9 cellular contexts compared by ENCODE assay signal in genomic region chr18:10122116-10122515, GRCh38.
A peak's percentile ranks its signal among the peaks of the same experiment; 100 is the strongest.
DNase-seq lines count a peak whose midpoint lies in the region; ATAC-seq, FAIRE-seq and TF ChIP-seq lines count a peak whose summit lies in the region.
"Had no signal": no experiment of that assay in that cellular context is flagged by ENCODE, and none has a peak within 500 bp of the region (broad histone marks: within the 10 kb centered on the region; RNA-seq: fewer than 3 reads in every experiment).

No MANE protein-coding gene starts in this region.

- no peak for TF ChIP-seq CTCF in brain microvascular endothelial cell (IDR thresholded peaks at IDR 0.05; ENCODE audit: low read depth, low read length, missing control alignments)
- no peak for TF ChIP-seq CTCF in mucosa of descending colon (IDR thresholded peaks at IDR 0.05)

- H3K27ac ChIP-seq in brain microvascular endothelial cell: no peak overlapping the region

- H3K27me3 ChIP-seq in brain microvascular endothelial cell (replicated peaks): no peaks in the 10 kb centered on the region

- no peak for TF ChIP-seq POLR2A in GM12891 (IDR thresholded peaks at IDR 0.05; ENCODE audit: low read depth, low read length)

- H3K9me3 Mint-ChIP-seq in activated CD4-positive, alpha-beta T cell treated with anti-CD3 and anti-CD28 coated beads, Interleukin-2, amount 10 ng/mL, durations not matched to agents 24 days and 14 days: peaks cover 3% of the 10 kb centered on the region
- H3K9me3 Mint-ChIP-seq: activated CD4-positive, alpha-beta memory T cell treated with anti-CD3 and anti-CD28 coated beads, Interleukin-2, amount 10 ng/mL, durations not matched to agents 7 days and 5 days had no signal

- in situ Hi-C loops in brain microvascular endothelial cell (cut with HindIII; ENCODE audit: low pct_ligation_motif_present, low sequenced_read_pairs): no loop called here

- no peak overlapping the region for H3K27ac Mint-ChIP-seq in activated CD4-positive, alpha-beta T cell treated with anti-CD3 and anti-CD28 coated beads, Interleukin-2, amount 10 ng/mL, durations not matched to agents 24 days and 14 days

- peaks cover 11% of the 10 kb centered on the region for H3K4me1 Mint-ChIP-seq in activated CD4-positive, alpha-beta T cell treated with anti-CD3 and anti-CD28 coated beads, Interleukin-2, amount 10 ng/mL, durations not matched to agents 24 days and 14 days

- no peaks in the 10 kb centered on the region for H3K4me1 ChIP-seq in mucosa of descending colon (ENCODE audit: low read depth)

- peak; percentile 48 for DNase-seq in DMS 273 treated with DMSO at 0.1 percent for 48 hours (lab: John Stamatoyannopoulos, UW)
- peak; percentile 71 for DNase-seq in NCI-H2029 treated with DMSO at 0.1 percent for 48 hours (lab: John Stamatoyannopoulos, UW)
- peak; percentile 79 for DNase-seq in brain microvascular endothelial cell
- no peak for DNase-seq in mucosa of descending colon
- no peak for DNase-seq in GM12891 (ENCODE audit: insufficient read length, low spot score)
- DNase-seq in activated CD4-positive, alpha-beta T cell treated with anti-CD3 and anti-CD28 coated beads for 48 hours: no peak
- DNase-seq in activated CD4-positive, alpha-beta T cell treated with anti-CD3 and anti-CD28 coated beads, Interleukin-2, amount 10 ng/mL, durations not matched to agents 24 days and 14 days: no peak
- DNase-seq: activated CD4-positive, alpha-beta memory T cell treated with anti-CD3 and anti-CD28 coated beads, Interleukin-2, amount 10 ng/mL, durations not matched to agents 7 days and 5 days had no signal

- ATAC-seq in mucosa of descending colon (peak; percentile 91), GM18498 (IDR thresholded peaks at IDR 0.05; ENCODE audit: unreplicated experiment) (no peak)

- H3K4me3 Mint-ChIP-seq in activated CD4-positive, alpha-beta T cell treated with anti-CD3 and anti-CD28 coated beads, Interleukin-2, amount 10 ng/mL, durations not matched to agents 24 days and 14 days: no peak overlapping the region
- H3K4me3 Mint-ChIP-seq: activated CD4-positive, alpha-beta memory T cell treated with anti-CD3 and anti-CD28 coated beads, Interleukin-2, amount 10 ng/mL, durations not matched to agents 7 days and 5 days had no signal

- intact Hi-C loops in mucosa of descending colon (cut with DNase I, micrococcal nuclease): no loop called here
- intact Hi-C loops in activated CD4-positive, alpha-beta T cell treated with anti-CD3 and anti-CD28 coated beads, Interleukin-2, amount 10 ng/mL, durations not matched to agents 24 days and 14 days (cut with micrococcal nuclease): no loop called here

- no peaks in the 10 kb centered on the region for H3K36me3 Mint-ChIP-seq in activated CD4-positive, alpha-beta T cell treated with anti-CD3 and anti-CD28 coated beads, Interleukin-2, amount 10 ng/mL, durations not matched to agents 24 days and 14 days (ENCODE audit: low read depth)

- H3K9me3 ChIP-seq in mucosa of descending colon: peaks cover 3% of the 10 kb centered on the region

- H3K4me3 ChIP-seq in brain microvascular endothelial cell (ENCODE audit: low read depth, low read length): no peak overlapping the region
- no peak overlapping the region for H3K4me3 ChIP-seq in mucosa of descending colon

- H3K36me3 ChIP-seq in brain microvascular endothelial cell (replicated peaks) (no peaks in the 10 kb centered on the region), mucosa of descending colon (ENCODE audit: low read depth) (no peaks in the 10 kb centered on the region)

- peaks cover 5% of the 10 kb centered on the region for H3K27me3 Mint-ChIP-seq in activated CD4-positive, alpha-beta T cell treated with anti-CD3 and anti-CD28 coated beads, Interleukin-2, amount 10 ng/mL, durations not matched to agents 24 days and 14 days

- no peak for FAIRE-seq in GM12891 (lab: Jason Lieb, UNC)

TF ChIP-seq in GM12891, 5 proteins besides CTCF, POLR2A, EP300 and RAD21:
- TF ChIP-seq POU2F2 (IDR thresholded peaks at IDR 0.05; ENCODE audit: low read depth, low read length) (no peak), SPI1 (IDR thresholded peaks at IDR 0.05; ENCODE audit: low read depth, low read length) (no peak), POLR2AphosphoS5 (IDR thresholded peaks at IDR 0.05; ENCODE audit: low read depth, low read length) (no peak), PAX5 (IDR thresholded peaks at IDR 0.05; ENCODE audit: insufficient read depth, low read length, severe bottlenecking) (no peak), TAF1 (IDR thresholded peaks at IDR 0.05; ENCODE audit: low read depth, low read length) (no peak)
TF ChIP-seq in GM12891: peak in this region for 0.

Comparison
In these comparisons a context has a peak if more than half of its experiments do, and no peak if none do; other contexts are left out.
1. DNase-seq: peak in DMS 273 treated with DMSO at 0.1 percent for 48 hours (single experiment), NCI-H2029 treated with DMSO at 0.1 percent for 48 hours (single experiment) and brain microvascular endothelial cell (single experiment); none in mucosa of descending colon (0 of 3), GM12891 (single experiment), activated CD4-positive, alpha-beta T cell treated with anti-CD3 and anti-CD28 coated beads for 48 hours (single experiment) and activated CD4-positive, alpha-beta T cell treated with anti-CD3 and anti-CD28 coated beads, Interleukin-2, amount 10 ng/mL, durations not matched to agents 24 days and 14 days (single experiment).